In genomic region chr3:158602227-158602626, GRCh38 we compare ENCODE assay signal across 28 cellular contexts.
"Had no signal": no experiment of that assay in that cellular context is flagged by ENCODE, and none has a peak within 500 bp of the region (broad histone marks: within the 10 kb centered on the region; RNA-seq: fewer than 3 reads in every experiment).

No MANE protein-coding gene starts in this region.

- H3K27ac Mint-ChIP-seq: dendritic cell treated with granulocyte-macrophage colony-stimulating factor and Interleukin-4, amounts not matched to agents 40 ng/mL and 50 ng/mL, for 4 days; endodermal cell; mesothelial cell of epicardium; naive B cell had no signal

- H3K9me3 Mint-ChIP-seq: dendritic cell treated with granulocyte-macrophage colony-stimulating factor and Interleukin-4, amounts not matched to agents 40 ng/mL and 50 ng/mL, for 4 days; effector memory CD8-positive, alpha-beta T cell; endodermal cell; mesothelial cell of epicardium; naive B cell had no signal

- H3K4me3 Mint-ChIP-seq: dendritic cell treated with granulocyte-macrophage colony-stimulating factor and Interleukin-4, amounts not matched to agents 40 ng/mL and 50 ng/mL, for 4 days; effector memory CD8-positive, alpha-beta T cell; endodermal cell; mesothelial cell of epicardium; naive B cell had no signal

- H3K4me1 ChIP-seq: colonic mucosa, esophagus squamous epithelium, gastrocnemius medialis, heart right ventricle, left lung, lower lobe of right lung had no signal

- DNase-seq: colonic mucosa; cortex of kidney; effector CD8-positive, alpha-beta T cell; effector memory CD8-positive, alpha-beta T cell; endodermal cell; erythroblast; esophagus squamous epithelium; foreskin fibroblast; foreskin melanocyte; gastrocnemius medialis; glutamatergic neuron; head of caudate nucleus; heart right ventricle; hippocampal formation; left cardiac atrium; left lung; left ventricle myocardium superior; lower lobe of right lung; mesenchymal stem cell; mucosa of descending colon; naive B cell had no signal

- H3K4me1 Mint-ChIP-seq: endodermal cell, mesothelial cell of epicardium, naive B cell had no signal

- H3K27me3 ChIP-seq: colonic mucosa, esophagus squamous epithelium, gastrocnemius medialis, heart right ventricle, left lung had no signal

- FAIRE-seq: endometrium, islet of Langerhans, keratinocyte had no signal

- H3K9me3 ChIP-seq: colonic mucosa, esophagus squamous epithelium, gastrocnemius medialis, heart right ventricle, left lung, lower lobe of right lung, mucosa of descending colon had no signal

- H3K36me3 ChIP-seq: colonic mucosa, esophagus squamous epithelium, gastrocnemius medialis, left lung had no signal

- H3K36me3 Mint-ChIP-seq: naive B cell had no signal

- H3K27ac ChIP-seq: colonic mucosa, epithelial cell of prostate, esophagus squamous epithelium, gastrocnemius medialis, heart right ventricle, left lung, lower lobe of right lung had no signal

- H3K27me3 Mint-ChIP-seq: dendritic cell treated with granulocyte-macrophage colony-stimulating factor and Interleukin-4, amounts not matched to agents 40 ng/mL and 50 ng/mL, for 4 days; effector memory CD8-positive, alpha-beta T cell had no signal

- ATAC-seq: effector memory CD8-positive, alpha-beta T cell; esophagus mucosa; gastrocnemius medialis; heart right ventricle; left cardiac atrium; left lung; left ventricle myocardium superior; lower lobe of right lung; mucosa of descending colon had no signal

- H3K4me3 ChIP-seq: colonic mucosa, esophagus squamous epithelium, gastrocnemius medialis, heart right ventricle, left lung, lower lobe of right lung, mucosa of descending colon had no signal
